ENCODE assay signal across 7 cellular contexts in genomic region chr3:32391643-32392529, GRCh38. TPM values are rescaled to one million over a fixed set of nuclear protein-coding genes. Genes with fewer than 3 reads are reported as not detected.
DNase-seq lines count a peak whose midpoint lies in the region; ATAC-seq and TF ChIP-seq lines count a peak whose summit lies in the region.

CMTM7 (plus strand) TSS chr3:32391853; CDS start chr3:32391907, 54 bp downstream.

- H3K4me2 ChIP-seq in PC-3 (ENCODE audit: low read length): peak within 1 kb of the TSS; percentile 94

- TF ChIP-seq EP300 in tibial nerve (IDR thresholded peaks at IDR 0.05): peak in 1 of 2 donors; percentile 40

- H3K27ac ChIP-seq in PC-3 (ENCODE audit: low read length) (peak within 1 kb of the TSS; percentile 77), tibial nerve (peak within 1 kb of the TSS; percentile 47 to 92 (median 88))

- H3K27me3 Mint-ChIP-seq in activated T-helper 1 cell treated with anti-CD3 and anti-CD28 coated beads, Interleukin-12 subunit alpha, Interleukin-12 subunit beta, Interleukin-2, Interleukin-4 antibody, amounts not matched to agents 30 ng/mL and 10 ng/mL and 1 ng/mL, durations not matched to agents 14 hours and 24 hours and 36 hours (ENCODE audit: insufficient read depth): no peaks in the 10 kb centered on the region
- peaks cover 23% of the 10 kb centered on the region for H3K27me3 Mint-ChIP-seq in nephron (ENCODE audit: low read depth)

- peak within 1 kb of the TSS; percentile 74 for H2AFZ ChIP-seq in PC-3 (ENCODE audit: low read length)

- H3K4me3 ChIP-seq in PC-3 (ENCODE audit: low read length) (peak within 1 kb of the TSS; percentile 99), fibroblast of mammary gland (ENCODE audit: control insufficient read depth, low read depth, low read length) (peak within 1 kb of the TSS; percentile 75), tibial nerve (peak within 1 kb of the TSS; percentile 50 to 84 (median 68))

- peak within 1 kb of the TSS; percentile 98 for H3K4me3 Mint-ChIP-seq in activated T-helper 1 cell treated with anti-CD3 and anti-CD28 coated beads, Interleukin-12 subunit alpha, Interleukin-12 subunit beta, Interleukin-2, Interleukin-4 antibody, amounts not matched to agents 30 ng/mL and 10 ng/mL and 1 ng/mL, durations not matched to agents 14 hours and 24 hours and 36 hours
- H3K4me3 Mint-ChIP-seq in nephron: peak within 1 kb of the TSS; percentile 96 to 99 (median 97)

- H3K4me1 ChIP-seq in PC-3 (ENCODE audit: insufficient read depth, low read length) (peaks cover 27% of the 10 kb centered on the region), tibial nerve (peaks cover 0 to 10% (median 1%) of the 10 kb centered on the region in 4 donors)

- TF ChIP-seq CTCF in PC-3 (conservative IDR thresholded peaks at IDR 0.05; ENCODE audit: low read depth, low read length): no peak
- no peak for TF ChIP-seq CTCF in fibroblast of mammary gland (conservative IDR thresholded peaks at IDR 0.05; ENCODE audit: control insufficient read depth, insufficient read depth, low read depth, low read length)
- no peak for TF ChIP-seq CTCF in nephron (IDR thresholded peaks at IDR 0.05; ENCODE audit: unreplicated experiment in 3 of 3)
- TF ChIP-seq CTCF in tibial nerve (IDR thresholded peaks at IDR 0.05): no peak

- intact Hi-C loops in PC-3 (cut with micrococcal nuclease): loop anchor here (1.0 to 5.0 kb wide), 4 partner anchors 9 to 155 kb away; partner anchors contain the start of gene CMTM8
- intact Hi-C loops in activated T-helper 1 cell treated with anti-CD3 and anti-CD28 coated beads, Interleukin-12 subunit alpha, Interleukin-12 subunit beta, Interleukin-2, Interleukin-4 antibody, amounts not matched to agents 30 ng/mL and 10 ng/mL and 1 ng/mL, durations not matched to agents 14 hours and 24 hours and 36 hours (cut with micrococcal nuclease): loop anchor here (1.0 to 5.0 kb wide), 8 partner anchors 9 to 293 kb away; partner anchors contain the start of genes CMTM6, CMTM8, CNOT10 and DYNC1LI1

- H3K9ac ChIP-seq in PC-3 (ENCODE audit: low read length): peak within 1 kb of the TSS; percentile 94

- peak in 1 of 2 donors; percentile 64 for TF ChIP-seq POLR2A in tibial nerve (IDR thresholded peaks at IDR 0.05)

- 0 to 2% methylated on average over 34 to 50 of the region's 107 CpGs for WGBS in tibial nerve, 2 donors

- peaks cover 60% of the 10 kb centered on the region for H3K79me2 ChIP-seq in PC-3 (ENCODE audit: low read length)

- H3K9me2 ChIP-seq in PC-3 (replicated peaks; ENCODE audit: low read length): no peaks in the 10 kb centered on the region

- CTCF ChIA-PET in PC-3 (lab: Charles Lee): interaction anchor here (0.7 to 1.2 kb wide), 2 partner anchors 76 to 212 kb away, joined by 3 to 7 read pairs; no protein-coding TSS in a partner anchor

- ATAC-seq in GM18502 (IDR thresholded peaks at IDR 0.05; ENCODE audit: poor library complexity, unreplicated experiment): peak; percentile 51
- peak; percentile 55 for ATAC-seq in HG02852 (IDR thresholded peaks at IDR 0.05; ENCODE audit: unreplicated experiment)
- peak; percentile 83 for ATAC-seq in PC-3

- DNase-seq in PC-3: peak; percentile 89
- peak; percentile 66 for DNase-seq in activated T-helper 1 cell treated with anti-CD3 and anti-CD28 coated beads, Interleukin-12 subunit alpha, Interleukin-12 subunit beta, Interleukin-2, Interleukin-4 antibody, amounts not matched to agents 30 ng/mL and 10 ng/mL and 1 ng/mL, durations not matched to agents 14 hours and 24 hours and 36 hours (ENCODE audit: low spot score)
- peak; percentile 50 for DNase-seq in fibroblast of mammary gland (ENCODE audit: low read depth)
- DNase-seq in tibial nerve (ENCODE audit: low spot score in 2 of 2): peak in 1 of 2 donors; percentile 43

- TSS peak; percentile 92 for BruUV-seq in PC-3 (replicated peaks; lab: Mats Ljungman, UMichigan)

- H4K20me1 ChIP-seq in PC-3 (ENCODE audit: low read length): peaks cover 33% of the 10 kb centered on the region

- H3K36me3 ChIP-seq in PC-3 (ENCODE audit: low read depth, low read length) (peaks cover 4% of the 10 kb centered on the region; the same call in 1 of the 2 replicates), tibial nerve (no peaks in the 10 kb centered on the region)

- peak within 1 kb of the TSS; percentile 98 for H3K27ac Mint-ChIP-seq in activated T-helper 1 cell treated with anti-CD3 and anti-CD28 coated beads, Interleukin-12 subunit alpha, Interleukin-12 subunit beta, Interleukin-2, Interleukin-4 antibody, amounts not matched to agents 30 ng/mL and 10 ng/mL and 1 ng/mL, durations not matched to agents 14 hours and 24 hours and 36 hours
- peak within 1 kb of the TSS; percentile 68 to 83 (median 73) for H3K27ac Mint-ChIP-seq in nephron

- POLR2A ChIA-PET in PC-3 (lab: Charles Lee; ENCODE audit: unreplicated experiment): no interaction called here

- no peaks in the 10 kb centered on the region for H3F3A ChIP-seq in PC-3 (ENCODE audit: low read length, unreplicated experiment)

- H3K36me3 Mint-ChIP-seq in activated T-helper 1 cell treated with anti-CD3 and anti-CD28 coated beads, Interleukin-12 subunit alpha, Interleukin-12 subunit beta, Interleukin-2, Interleukin-4 antibody, amounts not matched to agents 30 ng/mL and 10 ng/mL and 1 ng/mL, durations not matched to agents 14 hours and 24 hours and 36 hours (ENCODE audit: low read depth): peaks cover 19% of the 10 kb centered on the region
- H3K36me3 Mint-ChIP-seq in nephron (ENCODE audit: low read depth): peaks cover 4% of the 10 kb centered on the region

- no peaks in the 10 kb centered on the region for H3K27me3 ChIP-seq in PC-3 (ENCODE audit: low read length)
- H3K27me3 ChIP-seq in tibial nerve: no peaks in the 10 kb centered on the region

- H3K9me3 ChIP-seq in PC-3 (ENCODE audit: low read length) (no peaks in the 10 kb centered on the region), tibial nerve (no peaks in the 10 kb centered on the region)

- H3K4me1 Mint-ChIP-seq in activated T-helper 1 cell treated with anti-CD3 and anti-CD28 coated beads, Interleukin-12 subunit alpha, Interleukin-12 subunit beta, Interleukin-2, Interleukin-4 antibody, amounts not matched to agents 30 ng/mL and 10 ng/mL and 1 ng/mL, durations not matched to agents 14 hours and 24 hours and 36 hours (ENCODE audit: low read depth): peaks cover 61% of the 10 kb centered on the region
- H3K4me1 Mint-ChIP-seq in nephron: peaks cover 6% of the 10 kb centered on the region

- no peaks in the 10 kb centered on the region for H3K9me3 Mint-ChIP-seq in activated T-helper 1 cell treated with anti-CD3 and anti-CD28 coated beads, Interleukin-12 subunit alpha, Interleukin-12 subunit beta, Interleukin-2, Interleukin-4 antibody, amounts not matched to agents 30 ng/mL and 10 ng/mL and 1 ng/mL, durations not matched to agents 14 hours and 24 hours and 36 hours
- no peaks in the 10 kb centered on the region for H3K9me3 Mint-ChIP-seq in nephron

RNA-seq across cellular contexts. Expression of gene CMTM7, which starts in this region (rescaled TPM):
- total RNA-seq in PC-3 (2014; rRNA removed) (37.1 and 71.0 TPM in 2 replicates), tibial nerve (10 to 100 TPM; 10.4 to 47.4 (median 19.5) TPM)
- 50.6 and 59.7 TPM in 2 replicates for total RNA-seq in activated T-helper 1 cell treated with anti-CD3 and anti-CD28 coated beads, Interleukin-12 subunit alpha, Interleukin-12 subunit beta, Interleukin-2, Interleukin-4 antibody, amounts not matched to agents 30 ng/mL and 10 ng/mL and 1 ng/mL, durations not matched to agents 14 hours and 24 hours and 36 hours
